ENCODE assay signal across 25 cellular contexts in genomic region chr2:238685713-238686112, GRCh38.
A peak's percentile ranks its signal among the peaks of the same experiment; 100 is the strongest.
DNase-seq lines count a peak whose midpoint lies in the region; ATAC-seq, FAIRE-seq and TF ChIP-seq lines count a peak whose summit lies in the region.
"Had no signal": no experiment of that assay in that cellular context is flagged by ENCODE, and none has a peak within 500 bp of the region (broad histone marks: within the 10 kb centered on the region; RNA-seq: fewer than 3 reads in every experiment).

No MANE protein-coding gene starts in this region.

- no peak for TF ChIP-seq EP300 in HepG2 (IDR thresholded peaks at IDR 0.05; ENCODE audit: low read depth in 2 of 2, low read length in 2 of 2)
- TF ChIP-seq EP300 in HepG2 (CRISPR knock-in tag; IDR thresholded peaks at IDR 0.05; ENCODE audit: borderline replicate concordance) = no peak

- FAIRE-seq in HepG2 (lab: Jason Lieb, UNC) = no peak
- FAIRE-seq: endometrium had no signal

- TF ChIP-seq RAD21 in HepG2 (CRISPR knock-in tag; IDR thresholded peaks at IDR 0.05) = no peak

- H2AFZ ChIP-seq in HepG2 (ENCODE audit: low read length) = no peak overlapping the region

- DNase-seq in HepG2 (ENCODE audit: low spot score) (no peak), right lobe of liver (no peak), RWPE2 (ENCODE audit: low spot score) (no peak), fibroblast of the aortic adventitia (ENCODE audit: low read depth) (no peak)
- no peak for DNase-seq in stimulated activated CD4-positive, alpha-beta T cell treated with anti-CD3 and anti-CD28 coated beads, Interleukin-4, amount 100 ng/mL, for 24 hours
- DNase-seq: activated T-cell treated with anti-CD3 and anti-CD28 coated beads, Interleukin-2, amount 50 U/mL, for 4 hours; CD8-positive, alpha-beta memory T cell; DND-41; foreskin melanocyte; Kasumi-1; NCI-H1092 treated with DMSO at 0.1 percent for 48 hours; NCI-H2107; NCI-H524 treated with DMSO at 0.1 percent for 48 hours; stimulated activated CD4-positive, alpha-beta T cell treated with anti-CD3 and anti-CD28 coated beads, Interleukin-2, amount 100 ng/mL, for 48 hours; stomach; T-helper 17 cell; WERI-Rb-1 had no signal

- no peak overlapping the region for H3K27ac ChIP-seq in HepG2 (ENCODE audit: extremely low read length, insufficient read depth, low read length)
- no peak overlapping the region for H3K27ac ChIP-seq in right lobe of liver
- peak overlapping the region; percentile 83 for H3K27ac ChIP-seq in RWPE2 (ENCODE audit: poor library complexity, severe bottlenecking)
- H3K27ac ChIP-seq: prostate gland, WERI-Rb-1 had no signal

- in situ Hi-C loops in HepG2 (cut with HindIII; ENCODE audit: extremely low pct_ligation_motif_present, low pct_unique_long_range_greater_than_20kb) = no loop called here

- BruUV-seq in HepG2 (replicated peaks; lab: Mats Ljungman, UMichigan) = no TSS peak

- H3K4me3 ChIP-seq in HepG2 (replicated peaks in 1 of 3; ENCODE audit: insufficient read depth in 1 of 3, low read depth in 2 of 3, low read length in 3 of 3) (no peak overlapping the region), right lobe of liver (no peak overlapping the region), RWPE2 (ENCODE audit: severe bottlenecking) (no peak overlapping the region), fibroblast of the aortic adventitia (ENCODE audit: low read depth, low read length) (no peak overlapping the region)
- H3K4me3 ChIP-seq: coronary artery, prostate gland, skin epidermis, stomach had no signal

- H3K36me3 ChIP-seq in HepG2 (replicated peaks in 1 of 2; ENCODE audit: control insufficient read depth in 1 of 2, insufficient read depth in 2 of 2, low read length in 2 of 2) (no peaks in the 10 kb centered on the region), right lobe of liver (no peaks in the 10 kb centered on the region), RWPE2 (ENCODE audit: low read depth) (no peaks in the 10 kb centered on the region)
- H3K36me3 ChIP-seq: prostate gland, stomach, WERI-Rb-1 had no signal

- ATAC-seq in HepG2 = peak; percentile 41; the same call in 1 of the 3 replicates
- no peak for ATAC-seq in right lobe of liver
- no peak for ATAC-seq in RWPE2 (ENCODE audit: low read depth)
- no peak for ATAC-seq in GM18519 (IDR thresholded peaks at IDR 0.05; ENCODE audit: low FRiP score, unreplicated experiment)
- ATAC-seq in GM18858 (IDR thresholded peaks at IDR 0.05; ENCODE audit: unreplicated experiment) = no peak
- no peak for ATAC-seq in GM19023 (IDR thresholded peaks at IDR 0.05; ENCODE audit: unreplicated experiment)
- ATAC-seq: activated T-cell treated with anti-CD3 and anti-CD28 coated beads, Interleukin-2, amount 50 U/mL, for 4 hours; natural killer cell treated with Interleukin-12 subunit alpha and Interleukin-12 subunit beta and Interleukin-15 and Interleukin-18, amount 100 ng/mL, for 72 hours; T-helper 17 cell had no signal

- TF ChIP-seq CTCF in HepG2 (CRISPR knock-in tag; IDR thresholded peaks at IDR 0.05) (peak; percentile 26), right lobe of liver (IDR thresholded peaks at IDR 0.05) (no peak), RWPE2 (IDR thresholded peaks at IDR 0.05; ENCODE audit: poor library complexity, severe bottlenecking) (no peak), fibroblast of the aortic adventitia (IDR thresholded peaks at IDR 0.05; ENCODE audit: insufficient read depth, low read length) (peak; percentile 8)

- no peaks in the 10 kb centered on the region for H4K20me1 ChIP-seq in HepG2 (ENCODE audit: insufficient read depth, low read length)

- H3K9me3 ChIP-seq in HepG2 (ENCODE audit: low read length) = peaks cover 5% of the 10 kb centered on the region; the same call in 1 of the 2 replicates
- no peaks in the 10 kb centered on the region for H3K9me3 ChIP-seq in right lobe of liver
- no peaks in the 10 kb centered on the region for H3K9me3 ChIP-seq in RWPE2 (ENCODE audit: severe bottlenecking)
- H3K9me3 ChIP-seq: prostate gland, stomach had no signal

- WGBS in HepG2 (ENCODE audit: low lambda C conversion rate) = 13% methylated on average over 2 of the region's 2 CpGs
- WGBS in right lobe of liver (ENCODE audit: insufficient coverage, low coverage, low lambda C conversion rate, missing lambda C conversion rate) = no CpG with 5 or more reads among the region's 2 CpGs

- H3K27me3 ChIP-seq in HepG2 (ENCODE audit: control insufficient read depth in 1 of 2, insufficient read depth in 2 of 2, low read length in 2 of 2) = peaks cover 5 to 48% of the 10 kb centered on the region in 2 experiments; a peak in 4 of 5 replicates
- H3K27me3 ChIP-seq in right lobe of liver = no peaks in the 10 kb centered on the region
- H3K27me3 ChIP-seq in RWPE2 (ENCODE audit: insufficient read depth, poor library complexity, severe bottlenecking) = no peaks in the 10 kb centered on the region

- CTCF ChIA-PET in HepG2 (lab: Yijun Ruan, JAX; ENCODE audit: low intra/inter-chr PET ratio, low total read pairs) = no interaction called here

- no peaks in the 10 kb centered on the region for H3K79me2 ChIP-seq in HepG2 (ENCODE audit: insufficient read depth, low read length)

- intact Hi-C loops in HepG2 (cut with micrococcal nuclease; ENCODE audit: unreplicated experiment) (no loop called here), right lobe of liver (cut with DNase I) (no loop called here)

- no peak for TF ChIP-seq POLR2A in HepG2 (IDR thresholded peaks at IDR 0.05; ENCODE audit: insufficient read depth in 1 of 2, low read depth in 2 of 2, low read length in 2 of 2)
- no peak for TF ChIP-seq POLR2A in right lobe of liver (IDR thresholded peaks at IDR 0.05)

- H3K4me2 ChIP-seq in HepG2 (ENCODE audit: low read depth, low read length) = no peak overlapping the region

- H3K4me1 ChIP-seq in HepG2 (ENCODE audit: insufficient read depth, low read length) (no peaks in the 10 kb centered on the region), right lobe of liver (no peaks in the 10 kb centered on the region), RWPE2 (ENCODE audit: insufficient read depth, poor library complexity, severe bottlenecking) (peaks cover 19% of the 10 kb centered on the region)
- H3K4me1 ChIP-seq: prostate gland, stomach had no signal

- POLR2A ChIA-PET in HepG2 (lab: Yijun Ruan, JAX) = no interaction called here

- H3K9ac ChIP-seq in HepG2 (ENCODE audit: insufficient read depth, low read depth, low read length) = no peak overlapping the region

TF ChIP-seq in HepG2, 621 proteins besides CTCF, POLR2A, EP300 and RAD21:
- peak; percentile 30 for TF ChIP-seq STAG1 (CRISPR knock-in tag; IDR thresholded peaks at IDR 0.05)
- TF ChIP-seq JUN (CRISPR knock-in tag; IDR thresholded peaks at IDR 0.05) = no peak
- TF ChIP-seq HOXA3 (CRISPR knock-in tag; IDR thresholded peaks at IDR 0.05) = no peak
- TF ChIP-seq ZBTB7A (CRISPR knock-in tag; IDR thresholded peaks at IDR 0.05) = no peak
- TF ChIP-seq ZNF737 (CRISPR knock-in tag; IDR thresholded peaks at IDR 0.05; ENCODE audit: borderline replicate concordance) = no peak
TF ChIP-seq in HepG2: peak in this region for 1.

Comparison
In these comparisons a context has a peak if more than half of its experiments do, and no peak if none do; other contexts are left out.
1. CTCF ChIP-seq: peak in HepG2 (single experiment) and fibroblast of the aortic adventitia (single experiment); none in right lobe of liver (0 of 4) and RWPE2 (single experiment).